In the genomic region with DNA sequence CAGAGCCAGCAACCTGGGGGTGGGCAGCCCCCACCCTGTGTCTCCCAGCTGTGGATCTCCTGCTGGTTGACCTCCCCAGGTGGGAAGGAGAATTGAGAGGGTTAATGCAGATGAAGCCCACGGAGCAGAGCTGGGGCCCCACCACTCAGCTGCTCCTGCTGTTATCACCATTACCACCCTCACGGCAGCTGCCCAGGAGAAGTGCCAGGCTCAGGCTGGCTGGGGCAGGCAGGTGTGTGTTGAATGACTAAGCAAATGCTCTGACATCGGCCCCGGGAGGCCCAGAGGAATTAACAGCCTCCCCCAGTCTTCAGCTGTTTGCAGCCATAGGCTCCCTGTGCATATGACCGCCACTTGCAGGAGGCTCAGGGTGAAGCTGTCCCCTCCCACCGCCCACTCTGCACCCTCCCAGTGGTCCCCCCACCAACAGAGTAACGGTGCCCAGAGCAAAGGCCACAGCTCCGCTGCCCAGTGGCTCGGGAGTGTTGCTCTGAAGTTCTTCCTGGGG, we compare ENCODE assay signal across 20 cellular contexts.
DNase-seq lines count a peak whose midpoint lies in the region; ATAC-seq and TF ChIP-seq lines count a peak whose summit lies in the region.
"Had no signal": no experiment of that assay in that cellular context is flagged by ENCODE, and none has a peak within 500 bp of the region (broad histone marks: within the 10 kb centered on the region; RNA-seq: fewer than 3 reads in every experiment).

No MANE protein-coding gene starts in this region.

- H3K9ac ChIP-seq in endodermal cell (ENCODE audit: extremely low read depth, low read length, poor library complexity, severe bottlenecking): no peak overlapping the region
- H3K9ac ChIP-seq in trophoblast cell (ENCODE audit: low read length): no peak overlapping the region
- H3K9ac ChIP-seq: GM23248, parathyroid adenoma had no signal

- no peak overlapping the region for H2AK5ac ChIP-seq in trophoblast cell (ENCODE audit: low read length)

- no peak overlapping the region for H2BK120ac ChIP-seq in trophoblast cell (ENCODE audit: insufficient read depth, low read length, poor library complexity)

- no peak overlapping the region for H4K12ac ChIP-seq in trophoblast cell (ENCODE audit: low read depth, low read length)

- CTCF ChIA-PET in HEK293 (lab: Yijun Ruan, JAX): no interaction called here

- POLR2A ChIA-PET in HEK293 (lab: Yijun Ruan, JAX): interaction anchor here (0.6 kb wide), 1 partner anchor 10 kb away, joined by 4 read pairs; no protein-coding TSS in a partner anchor

- TF ChIP-seq CTCF in HEK293 (tag by site-specific recombination; IDR thresholded peaks at IDR 0.05) (no peak), endodermal cell (conservative IDR thresholded peaks at IDR 0.05) (no peak), sigmoid colon (IDR thresholded peaks at IDR 0.05) (no peak)

- no peak overlapping the region for H3K4ac ChIP-seq in trophoblast cell (ENCODE audit: low read depth, low read length)

- no peak overlapping the region for H2BK5ac ChIP-seq in trophoblast cell (ENCODE audit: low read depth, low read length, poor library complexity)

- no peak overlapping the region for H4K8ac ChIP-seq in trophoblast cell (ENCODE audit: low read depth, low read length)

- no peak overlapping the region for H2AFZ ChIP-seq in trophoblast cell (ENCODE audit: insufficient read depth, low read length, poor library complexity)
- H2AFZ ChIP-seq: GM23248, parathyroid adenoma had no signal

- no peak overlapping the region for H4K91ac ChIP-seq in trophoblast cell (ENCODE audit: low read depth, low read length)

- no peaks in the 10 kb centered on the region for H3K9me3 ChIP-seq in HEK293 (ENCODE audit: control insufficient read depth, insufficient read depth, low read depth, low read length)
- H3K9me3 ChIP-seq in endodermal cell (ENCODE audit: control insufficient read depth, low read length): no peaks in the 10 kb centered on the region
- H3K9me3 ChIP-seq in sigmoid colon: no peaks in the 10 kb centered on the region
- peaks cover 5% of the 10 kb centered on the region for H3K9me3 ChIP-seq in trophoblast cell (ENCODE audit: insufficient read depth, low read depth, low read length)
- H3K9me3 ChIP-seq: heart right ventricle, uterus had no signal

- no peak overlapping the region for H3K18ac ChIP-seq in trophoblast cell (ENCODE audit: low read length)

- H3K79me1 ChIP-seq in trophoblast cell (ENCODE audit: low read length): no peaks in the 10 kb centered on the region

- peaks cover 5% of the 10 kb centered on the region for H3K4me1 Mint-ChIP-seq in endodermal cell
- H3K4me1 Mint-ChIP-seq: naive B cell had no signal

- H3K4me3 ChIP-seq in HEK293 (ENCODE audit: low read depth, low read length) (no peak overlapping the region), endodermal cell (ENCODE audit: low read length) (no peak overlapping the region), sigmoid colon (no peak overlapping the region), trophoblast cell (ENCODE audit: low read depth, low read length) (no peak overlapping the region)
- H3K4me3 ChIP-seq: GM23248, heart right ventricle, lung, uterus had no signal

- no peak overlapping the region for H2BK12ac ChIP-seq in trophoblast cell (ENCODE audit: low read length)

- H3K27me3 ChIP-seq in endodermal cell (ENCODE audit: control insufficient read depth, insufficient read depth, low read length, poor library complexity, severe bottlenecking) (no peaks in the 10 kb centered on the region), sigmoid colon (peaks cover 0 to 47% (median 11%) of the 10 kb centered on the region in 3 donors), trophoblast cell (ENCODE audit: insufficient read depth, low read length) (no peaks in the 10 kb centered on the region)
- H3K27me3 ChIP-seq: uterus had no signal

- H3K36me3 ChIP-seq in HEK293 (ENCODE audit: control insufficient read depth in 2 of 2, insufficient read depth in 1 of 2, low read length in 2 of 2) (no peaks in the 10 kb centered on the region), endodermal cell (ENCODE audit: control insufficient read depth, insufficient read depth, low read length) (no peaks in the 10 kb centered on the region), sigmoid colon (no peaks in the 10 kb centered on the region), trophoblast cell (ENCODE audit: control insufficient read depth in 1 of 2, insufficient read depth in 2 of 2, low read length in 2 of 2) (no peaks in the 10 kb centered on the region)
- H3K36me3 ChIP-seq: heart right ventricle, uterus had no signal

- H3K36me3 Mint-ChIP-seq in endodermal cell (ENCODE audit: low read depth): no peaks in the 10 kb centered on the region
- H3K36me3 Mint-ChIP-seq: activated naive CD4-positive, alpha-beta T cell treated with anti-CD3 and anti-CD28 coated beads, Interleukin-2, amount 50 U/mL, for 72 hours; immature natural killer cell; naive B cell had no signal

- H3K79me2 ChIP-seq in trophoblast cell (ENCODE audit: control insufficient read depth, insufficient read depth, low read length, poor library complexity): no peaks in the 10 kb centered on the region
- H3K79me2 ChIP-seq: parathyroid adenoma had no signal

- H3K27me3 Mint-ChIP-seq in endodermal cell (ENCODE audit: insufficient read depth): peaks cover 4% of the 10 kb centered on the region

- 62 to 83% methylated on average over 4 to 9 of the region's 9 CpGs for WGBS in endodermal cell (ENCODE audit: insufficient coverage in 1 of 2, insufficient read length in 1 of 2), 2 experiments
- WGBS in sigmoid colon, 2 donors: 38 to 52% methylated on average over 9 of the region's 9 CpGs
- no CpG with 5 or more reads among the region's 9 CpGs for WGBS in trophoblast cell (ENCODE audit: extremely low coverage, insufficient coverage, insufficient read length)

- no peak overlapping the region for H3K4me2 ChIP-seq in trophoblast cell (ENCODE audit: low read length)

- no peak for TF ChIP-seq POLR2A in sigmoid colon (IDR thresholded peaks at IDR 0.05)

- H3K27ac Mint-ChIP-seq in endodermal cell: no peak overlapping the region
- H3K27ac Mint-ChIP-seq: activated naive CD4-positive, alpha-beta T cell treated with anti-CD3 and anti-CD28 coated beads, Interleukin-2, amount 50 U/mL, for 72 hours; immature natural killer cell; naive B cell; T-helper 2 cell treated with Interferon-gamma antibody and Interleukin-4, amounts not matched to agents 5 μg/mL and 100 μg/mL, for 36 hours had no signal

- H3K4me1 ChIP-seq in HEK293 (ENCODE audit: control insufficient read depth, insufficient read depth, low read length) (no peaks in the 10 kb centered on the region), endodermal cell (ENCODE audit: control insufficient read depth, insufficient read depth, low read length) (no peaks in the 10 kb centered on the region), sigmoid colon (no peaks in the 10 kb centered on the region), trophoblast cell (ENCODE audit: control insufficient read depth in 1 of 2, insufficient read depth in 2 of 2, low read length in 2 of 2) (no peaks in the 10 kb centered on the region)
- H3K4me1 ChIP-seq: heart right ventricle, parathyroid adenoma, uterus had no signal

- no peak overlapping the region for H3K14ac ChIP-seq in trophoblast cell (ENCODE audit: low read length)

- peak; percentile 2 for DNase-seq in activated CD4-positive, alpha-beta T cell treated with anti-CD3 and anti-CD28 coated beads for 1 hour
- DNase-seq in activated CD4-positive, alpha-beta T cell treated with anti-CD3 and anti-CD28 coated beads, Interleukin-2, amount 50 U/mL, for 48 hours: no peak
- DNase-seq in endodermal cell: peak; percentile 54
- DNase-seq in sigmoid colon: peak; percentile 56
- no peak for DNase-seq in cortex of kidney (lab: John Stamatoyannopoulos, UW)
- no peak for DNase-seq in trophoblast cell
- DNase-seq: C1 segment of cervical spinal cord; GM23248; heart right ventricle; immature natural killer cell; naive B cell; NCI-H774; stimulated activated CD4-positive, alpha-beta T cell treated with anti-CD3 and anti-CD28 coated beads, Interleukin-2, amount 100 ng/mL, for 48 hours had no signal

- H3K27ac ChIP-seq in HEK293 (ENCODE audit: extremely low read depth, low read depth, low read length): no peak overlapping the region
- no peak overlapping the region for H3K27ac ChIP-seq in endodermal cell (ENCODE audit: low read depth, low read length)
- no peak overlapping the region for H3K27ac ChIP-seq in sigmoid colon
- H3K27ac ChIP-seq in trophoblast cell (ENCODE audit: low read depth, low read length): no peak overlapping the region
- H3K27ac ChIP-seq: GM23248, heart right ventricle, parathyroid adenoma, uterus had no signal

- no peak for ATAC-seq in HG03457 (IDR thresholded peaks at IDR 0.05; ENCODE audit: unreplicated experiment)
- ATAC-seq: activated naive CD4-positive, alpha-beta T cell treated with anti-CD3 and anti-CD28 coated beads, Interleukin-2, amount 50 U/mL, for 72 hours; heart right ventricle had no signal

- H3K9me3 Mint-ChIP-seq in endodermal cell: no peaks in the 10 kb centered on the region
- H3K9me3 Mint-ChIP-seq: immature natural killer cell; T-helper 2 cell treated with Interferon-gamma antibody and Interleukin-4, amounts not matched to agents 5 μg/mL and 100 μg/mL, for 36 hours had no signal

- H3K23ac ChIP-seq in trophoblast cell (ENCODE audit: low read length): no peak overlapping the region

- no peak overlapping the region for H3K4me3 Mint-ChIP-seq in endodermal cell
- H3K4me3 Mint-ChIP-seq: immature natural killer cell; naive B cell; T-helper 2 cell treated with Interferon-gamma antibody and Interleukin-4, amounts not matched to agents 5 μg/mL and 100 μg/mL, for 36 hours had no signal

- no peak for TF ChIP-seq EP300 in sigmoid colon (IDR thresholded peaks at IDR 0.05)

- intact Hi-C loops in sigmoid colon (cut with DNase I): no loop called here

TF ChIP-seq in HEK293, 187 proteins besides CTCF, POLR2A, EP300 and RAD21 (continues in another document):
- TF ChIP-seq ZNF623 (tag by site-specific recombination; IDR thresholded peaks at IDR 0.05) (no peak), ZBTB48 (tag by site-specific recombination; IDR thresholded peaks at IDR 0.05) (no peak), ZNF350 (tag by site-specific recombination; IDR thresholded peaks at IDR 0.05) (no peak), GLIS1 (tag by site-specific recombination; IDR thresholded peaks at IDR 0.05) (peak; percentile 81), ZNF274 (IDR thresholded peaks at IDR 0.05; ENCODE audit: low read length) (no peak), ZNF274 (tag by site-specific recombination; IDR thresholded peaks at IDR 0.05; ENCODE audit: borderline replicate concordance) (no peak), OVOL3 (tag by site-specific recombination; IDR thresholded peaks at IDR 0.05) (no peak), PRDM1 (tag by site-specific recombination; IDR thresholded peaks at IDR 0.05) (no peak)

Comparison
In these comparisons a context has a peak if more than half of its experiments do, and no peak if none do; other contexts are left out.
1. DNase-seq: peak in activated CD4-positive, alpha-beta T cell treated with anti-CD3 and anti-CD28 coated beads for 1 hour (single experiment), endodermal cell (single experiment) and sigmoid colon (single experiment); none in activated CD4-positive, alpha-beta T cell treated with anti-CD3 and anti-CD28 coated beads, Interleukin-2, amount 50 U/mL, for 48 hours (0 of 2), cortex of kidney (single experiment) and trophoblast cell (0 of 2).